8 cellular contexts compared by ENCODE assay signal in the genomic region with DNA sequence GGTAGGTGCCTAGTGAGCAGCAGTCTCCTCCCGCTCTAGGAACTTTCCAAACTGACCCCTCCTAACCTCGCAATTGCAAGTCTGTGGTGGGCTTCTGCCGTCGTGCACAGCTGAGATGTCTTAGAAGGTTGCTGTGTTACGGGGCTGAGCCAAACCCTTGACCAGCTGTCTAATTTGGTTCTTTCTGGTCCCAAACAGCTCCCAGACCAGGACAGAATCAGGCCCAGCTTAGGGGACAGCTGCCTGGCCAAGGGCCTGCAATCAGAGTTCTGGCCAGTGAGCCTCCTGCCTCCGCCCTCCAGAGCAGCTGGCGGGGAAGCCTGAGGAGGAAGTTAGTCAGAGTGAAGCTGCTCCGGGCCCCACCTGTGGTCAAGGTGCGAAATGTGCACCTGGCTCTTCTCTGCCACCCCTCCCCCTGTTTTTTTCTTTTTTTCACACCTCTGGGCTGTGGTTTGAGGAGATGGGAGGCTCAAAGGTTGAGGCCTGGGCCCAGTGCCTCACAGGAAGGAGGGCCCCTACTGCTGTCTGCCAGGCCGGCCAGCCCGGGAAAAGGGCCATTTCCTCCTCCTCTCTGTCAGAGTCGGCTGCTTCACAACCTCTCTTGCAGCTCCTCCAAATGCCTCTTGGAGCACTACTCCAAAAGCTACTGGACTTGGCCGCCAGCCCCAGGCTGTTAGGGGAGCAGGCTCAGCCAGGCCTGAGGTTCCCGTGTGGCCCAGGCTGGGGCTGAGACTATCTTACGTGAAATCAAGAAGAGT. TPM values are rescaled to one million over a fixed set of nuclear protein-coding genes. Genes with fewer than 3 reads are reported as not detected.
DNase-seq lines count a peak whose midpoint lies in the region; ATAC-seq and TF ChIP-seq lines count a peak whose summit lies in the region.

No MANE protein-coding gene starts in this region.

- peaks cover 16% of the 10 kb centered on the region for H3K36me3 Mint-ChIP-seq in activated CD4-positive, alpha-beta T cell treated with anti-CD3 and anti-CD28 coated beads, Interleukin-2, amount 10 ng/mL, durations not matched to agents 7 days and 5 days (ENCODE audit: low read depth)

- TF ChIP-seq POLR2A in lower leg skin (IDR thresholded peaks at IDR 0.05), result no peak

- TF ChIP-seq CTCF in choroid plexus epithelial cell (conservative IDR thresholded peaks at IDR 0.05; ENCODE audit: low read depth, low read length), result no peak
- TF ChIP-seq CTCF in lower leg skin (IDR thresholded peaks at IDR 0.05), result no peak

- H3K4me3 Mint-ChIP-seq in activated CD4-positive, alpha-beta T cell treated with anti-CD3 and anti-CD28 coated beads, Interleukin-2, amount 10 ng/mL, durations not matched to agents 7 days and 5 days, result peak overlapping the region; percentile 59

- POLR2A ChIA-PET in activated CD4-positive, alpha-beta T cell treated with anti-CD3 and anti-CD28 coated beads, Interleukin-2, amount 10 ng/mL, durations not matched to agents 7 days and 5 days (lab: Charles Lee), result interaction anchor here (0.6 kb wide), 1 partner anchor 396 kb away, joined by 3 read pairs; no protein-coding TSS in a partner anchor

- H3K9me3 Mint-ChIP-seq in activated CD4-positive, alpha-beta T cell treated with anti-CD3 and anti-CD28 coated beads, Interleukin-2, amount 10 ng/mL, durations not matched to agents 7 days and 5 days, result no peaks in the 10 kb centered on the region

- DNase-seq in ELR (ENCODE audit: low read depth) (peak; percentile 67), M059J (ENCODE audit: low read depth) (peak; percentile 22), choroid plexus epithelial cell (ENCODE audit: low read depth) (peak; percentile 57), lower leg skin (ENCODE audit: low spot score in 2 of 2) (peak; percentile 39 to 90), HuH-7.5 (ENCODE audit: low spot score) (no peak)
- DNase-seq in activated CD4-positive, alpha-beta T cell treated with anti-CD3 and anti-CD28 coated beads, Interleukin-2, amount 10 ng/mL, durations not matched to agents 7 days and 5 days, result peak; percentile 65
- DNase-seq in stimulated activated CD8-positive, alpha-beta memory T cell treated with anti-CD3 and anti-CD28 coated beads, Interleukin-12 subunit alpha, Interleukin-12 subunit beta, amount 100 ng/mL, for 4 hours (ENCODE audit: low read depth), result peak; percentile 51

- intact Hi-C loops in lower leg skin (cut with DNase I; ENCODE audit: low total_unique reads), result no loop called here

- H3K4me1 Mint-ChIP-seq in activated CD4-positive, alpha-beta T cell treated with anti-CD3 and anti-CD28 coated beads, Interleukin-2, amount 10 ng/mL, durations not matched to agents 7 days and 5 days, result peaks cover 69% of the 10 kb centered on the region

- CTCF ChIA-PET in activated CD4-positive, alpha-beta T cell treated with anti-CD3 and anti-CD28 coated beads, Interleukin-2, amount 10 ng/mL, durations not matched to agents 7 days and 5 days (lab: Charles Lee), result interaction anchor here (0.7 to 2.8 kb wide), 7 partner anchors 8 to 30 kb away, joined by 3 to 10 read pairs (median 5); no protein-coding TSS in a partner anchor

- peak overlapping the region; percentile 90 for H3K27ac Mint-ChIP-seq in activated CD4-positive, alpha-beta T cell treated with anti-CD3 and anti-CD28 coated beads, Interleukin-2, amount 10 ng/mL, durations not matched to agents 7 days and 5 days

- H3K4me3 ChIP-seq in choroid plexus epithelial cell (ENCODE audit: low read depth, low read length) (no peak overlapping the region), lower leg skin (ENCODE audit: low read depth, poor library complexity, severe bottlenecking) (no peak overlapping the region)

- WGBS in lower leg skin, 2 donors, result 48 to 52% methylated on average over 8 to 15 of the region's 15 CpGs

- no peaks in the 10 kb centered on the region for H3K27me3 Mint-ChIP-seq in activated CD4-positive, alpha-beta T cell treated with anti-CD3 and anti-CD28 coated beads, Interleukin-2, amount 10 ng/mL, durations not matched to agents 7 days and 5 days

- ATAC-seq in GM21737 (IDR thresholded peaks at IDR 0.05; ENCODE audit: unreplicated experiment), result peak; percentile 41

RNA-seq across cellular contexts. Expression of gene CXCR3, which starts 4.2 kb away (rescaled TPM):
- 0.30 TPM in 1 of 2 replicates, not detected in the other for total RNA-seq in M059J (2014; rRNA removed; shearing (Covaris generic))
- 10 to 100 TPM; 68.2 to 73.5 TPM for total RNA-seq in activated CD4-positive, alpha-beta T cell treated with anti-CD3 and anti-CD28 coated beads, Interleukin-2, amount 10 ng/mL, durations not matched to agents 7 days and 5 days
- total RNA-seq in lower leg skin, result not detected

RNA-seq across cellular contexts. Expression of gene GCNA, which starts 44.3 kb away (rescaled TPM):
- 0.20 and 1.0 TPM in 2 replicates for total RNA-seq in M059J (2014; rRNA removed; shearing (Covaris generic))
- total RNA-seq in activated CD4-positive, alpha-beta T cell treated with anti-CD3 and anti-CD28 coated beads, Interleukin-2, amount 10 ng/mL, durations not matched to agents 7 days and 5 days, result 1 to 10 TPM; 4.7 to 5.9 TPM
- 1 to 10 TPM in 2 of 4 donors, under 1 TPM in 2; 0.67 to 3.8 (median 0.98) TPM for total RNA-seq in lower leg skin

Comparison
In these comparisons a context has a peak if more than half of its experiments do, and no peak if none do; other contexts are left out.
1. RNA of gene CXCR3, which starts 4.2 kb away (total RNA-seq): 68.2 to 73.5 TPM in activated CD4-positive, alpha-beta T cell treated with anti-CD3 and anti-CD28 coated beads, Interleukin-2, amount 10 ng/mL, durations not matched to agents 7 days and 5 days; 0.30 TPM in M059J and not detected in lower leg skin; every median in the first group is over 10 times any median in the second.